ENCODE assay signal across 8 cellular contexts in genomic region chr11:6234314-6235031, GRCh38. TPM values are rescaled to one million over a fixed set of nuclear protein-coding genes. Genes with fewer than 3 reads are reported as not detected.
A peak's percentile ranks its signal among the peaks of the same experiment; 100 is the strongest.
DNase-seq lines count a peak whose midpoint lies in the region; ATAC-seq, FAIRE-seq and TF ChIP-seq lines count a peak whose summit lies in the region.

TSS of gene FHIP1B (minus strand) at chr11:6234636. CDS start at chr11:6224516, 10,120 bp downstream.

- peaks cover 11% of the 10 kb centered on the region; the same call in 2 of the 3 replicates for H3K4me1 ChIP-seq in A549
- H3K4me1 ChIP-seq in breast epithelium: no peaks in the 10 kb centered on the region

- H3K27me3 ChIP-seq in breast epithelium: no peaks in the 10 kb centered on the region

- peak; percentile 89 for FAIRE-seq in A549 (lab: Jason Lieb, UNC)

- no peak for TF ChIP-seq RAD21 in A549 (conservative IDR thresholded peaks at IDR 0.05 in 1 of 2, IDR thresholded peaks at IDR 0.05 in 1 of 2)

- POLR2A ChIA-PET in A549 (lab: Yijun Ruan, JAX): interaction anchor here (0.9 to 2.8 kb wide), 5 partner anchors 8 to 85 kb away, joined by 3 to 12 read pairs (median 4); partner anchors contain the start of gene CAVIN3

- H3K27ac ChIP-seq in A549 (peak within 1 kb of the TSS; percentile 89), VCaP (peak within 1 kb of the TSS; percentile 71), breast epithelium (peak within 1 kb of the TSS; percentile 90 to 93), skin epidermis (peak within 1 kb of the TSS; percentile 52 to 91 (median 87))

- intact Hi-C loops in breast epithelium (cut with DNase I; ENCODE audit: low total_unique reads): no loop called here

- ATAC-seq in A549 (peak; percentile 92 to 95), GM18868 (IDR thresholded peaks at IDR 0.05; ENCODE audit: unreplicated experiment) (peak; percentile 91), HG03108 (IDR thresholded peaks at IDR 0.05; ENCODE audit: unreplicated experiment) (peak; percentile 94)

- no peak for TF ChIP-seq CTCF in A549 (IDR thresholded peaks at IDR 0.05)
- TF ChIP-seq CTCF in VCaP (conservative IDR thresholded peaks at IDR 0.05): no peak
- TF ChIP-seq CTCF in breast epithelium (IDR thresholded peaks at IDR 0.05): no peak

- no peak for TF ChIP-seq EP300 in A549 (IDR thresholded peaks at IDR 0.05)

- CTCF ChIA-PET in A549 (lab: Yijun Ruan, JAX): interaction anchor here (0.6 to 6.4 kb wide), 5 partner anchors 9 to 145 kb away, joined by 3 to 33 read pairs (median 4); no protein-coding TSS in a partner anchor

- peak within 1 kb of the TSS; percentile 95 for H3K4me2 ChIP-seq in A549

- DNase-seq in A549 (ENCODE audit: low read depth in 1 of 2, low spot score in 1 of 2) (peak; percentile 86 to 99), NCI-H2196 (lab: John Stamatoyannopoulos, UW; ENCODE audit: unreplicated experiment) (peak; percentile 99), breast epithelium (ENCODE audit: low spot score in 2 of 2) (peak; percentile 100)

- no peaks in the 10 kb centered on the region for H3K9me3 ChIP-seq in A549
- H3K9me3 ChIP-seq in breast epithelium: no peaks in the 10 kb centered on the region
- H3K9me3 ChIP-seq in iPS-18c (ENCODE audit: control insufficient read depth, insufficient read depth, low read length): no peaks in the 10 kb centered on the region

- H3K4me3 ChIP-seq in A549 (peak within 1 kb of the TSS; percentile 90), breast epithelium (peak within 1 kb of the TSS; percentile 76 to 80 (median 79)), iPS-18c (ENCODE audit: insufficient read depth, low read depth, low read length) (peak within 1 kb of the TSS; percentile 83), skin epidermis (peak within 1 kb of the TSS; percentile 64 to 95 (median 76))

- TF ChIP-seq POLR2A in A549 (IDR thresholded peaks at IDR 0.05; ENCODE audit: low read length) (peak; percentile 80), breast epithelium (IDR thresholded peaks at IDR 0.05) (peak; percentile 30)

- WGBS in A549 (ENCODE audit: missing lambda C conversion rate): 1% methylated on average over 25 of the region's 59 CpGs

- H3K36me3 ChIP-seq in breast epithelium: no peaks in the 10 kb centered on the region

TF ChIP-seq in A549, 52 proteins besides CTCF, POLR2A, EP300 and RAD21:
- TF ChIP-seq BCL3 (IDR thresholded peaks at IDR 0.05) (0 out of 3 replicates have a peak, but pooled peaks have one; percentile 51), GATA3 (IDR thresholded peaks at IDR 0.05; ENCODE audit: borderline replicate concordance) (no peak), CHD2 (IDR thresholded peaks at IDR 0.05; ENCODE audit: low read length, partially characterized antibody) (no peak), TP53 (CRISPR knock-in tag; IDR thresholded peaks at IDR 0.05) (0 out of 2 replicates have a peak, but pooled peaks have one; percentile 54), KDM5A (IDR thresholded peaks at IDR 0.05) (0 out of 2 replicates have a peak, but pooled peaks have one; percentile 48), MAX (IDR thresholded peaks at IDR 0.05) (peak; percentile 62; the same call in 1 of the 2 replicates), CBX2 (IDR thresholded peaks at IDR 0.05; ENCODE audit: borderline replicate concordance, low read depth) (no peak), FOSL2 (IDR thresholded peaks at IDR 0.05) (no peak), FOSL2 (CRISPR knock-in tag; IDR thresholded peaks at IDR 0.05) (no peak), REST (IDR thresholded peaks at IDR 0.05) (no peak), MAZ (IDR thresholded peaks at IDR 0.05; ENCODE audit: borderline replicate concordance, low read depth, low read length) (no peak), TFCP2L1 (CRISPR knock-in tag; IDR thresholded peaks at IDR 0.05) (no peak), CEBPB (IDR thresholded peaks at IDR 0.05) (no peak), ZNF302 (CRISPR knock-in tag; IDR thresholded peaks at IDR 0.05) (no peak), JUN (IDR thresholded peaks at IDR 0.05) (peak in 1 of 2 experiments; percentile 74; a peak in 3 of 5 replicates), BHLHE40 (IDR thresholded peaks at IDR 0.05; ENCODE audit: low read depth, low read length) (no peak), NPAS2 (CRISPR knock-in tag; IDR thresholded peaks at IDR 0.05; ENCODE audit: borderline replicate concordance) (no peak), RNF2 (IDR thresholded peaks at IDR 0.05; ENCODE audit: borderline replicate concordance, low read depth) (no peak), ESRRA (IDR thresholded peaks at IDR 0.05; ENCODE audit: borderline replicate concordance, low read length) (no peak), PHF8 (IDR thresholded peaks at IDR 0.05; ENCODE audit: borderline replicate concordance, low read depth) (peak; percentile 95)

RNA-seq across cellular contexts. Expression of gene FHIP1B, which starts in this region (rescaled TPM):
- polyA plus RNA-seq in A549 (2011; rRNA removed) (19.4 and 23.9 TPM in 2 replicates), A549 (2017; fragmentation: RNase III; extraction: RNeasy Plus Mini Kit Qiagen cat#74134 plus additional on column Dnase treatment) (12.6 to 14.3 TPM (median 13.9 TPM) in 3 replicates)
- 18.7 and 25.3 TPM in 2 replicates for polyA plus RNA-seq in A549 (2012; cell fraction: cytosol; rRNA removed)
- 97.5 and 108 TPM in 2 replicates for polyA plus RNA-seq in A549 (2012; cell fraction: nucleus; rRNA removed)
- polyA minus RNA-seq in A549 (2011; rRNA and poly(A)+ RNA removed): 29.0 and 29.5 TPM in 2 replicates
- 10 to 100 TPM; 34.7 to 42.6 (median 42.1) TPM for total RNA-seq in breast epithelium

Comparison
In these comparisons a context has a peak if more than half of its experiments do, and no peak if none do; other contexts are left out.
1. Peak in every context shown above with its lines: DNase-seq, ATAC-seq, H3K4me3 ChIP-seq and H3K27ac ChIP-seq.